1 cellular context compared by ENCODE assay signal in the genomic region with DNA sequence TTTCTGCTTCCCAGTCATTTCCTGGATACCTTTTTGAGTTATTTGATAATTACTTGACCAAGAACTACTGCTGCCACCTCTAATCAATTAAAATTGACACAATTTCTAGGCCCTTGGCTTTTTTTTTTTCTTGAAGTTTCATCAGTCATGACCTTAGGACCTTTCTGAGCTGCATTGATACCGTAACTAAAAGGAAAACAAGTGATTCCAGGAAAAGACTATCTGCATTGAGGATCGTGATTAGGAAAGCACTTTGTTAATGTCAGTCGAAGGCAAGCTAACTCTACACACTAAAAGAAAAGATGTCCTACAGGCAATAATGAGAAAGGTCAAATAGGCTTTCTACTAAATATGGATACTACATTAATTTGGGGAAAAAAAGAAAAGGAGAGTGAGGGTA.
TF ChIP-seq lines count a peak whose summit lies in the region.

No MANE protein-coding gene starts in this region.

TF ChIP-seq in K562, 482 proteins besides CTCF, POLR2A, EP300 and RAD21 (continued from another document and continues in another):
- TF ChIP-seq EZH2 (IDR thresholded peaks at IDR 0.05; ENCODE audit: borderline replicate concordance, low read depth, low read length) (no peak), NUFIP1 (IDR thresholded peaks at IDR 0.05; ENCODE audit: partially characterized antibody) (no peak), ZBTB33 (CRISPR knock-in tag; IDR thresholded peaks at IDR 0.05) (no peak), SNIP1 (IDR thresholded peaks at IDR 0.05; ENCODE audit: low read depth) (no peak), PRMT5 (CRISPR knock-in tag; IDR thresholded peaks at IDR 0.05) (no peak), MITF (IDR thresholded peaks at IDR 0.05) (no peak), EP400 (IDR thresholded peaks at IDR 0.05) (no peak), ZNF436 (CRISPR knock-in tag; IDR thresholded peaks at IDR 0.05) (no peak), TEAD4 (IDR thresholded peaks at IDR 0.05; ENCODE audit: low read length) (peak; percentile 44; the same call in 1 of the 2 replicates), TEAD4 (CRISPR knock-in tag; IDR thresholded peaks at IDR 0.05; ENCODE audit: borderline replicate concordance) (no peak), NR2C2 (CRISPR knock-in tag; IDR thresholded peaks at IDR 0.05) (no peak), NR2C2 (tag; IDR thresholded peaks at IDR 0.05) (peak; percentile 78), EWSR1 (IDR thresholded peaks at IDR 0.05; ENCODE audit: borderline replicate concordance, low read depth, partially characterized antibody) (no peak), BCL6 (CRISPR knock-in tag; IDR thresholded peaks at IDR 0.05) (no peak), TCF15 (CRISPR knock-in tag; IDR thresholded peaks at IDR 0.05) (no peak), GMEB1 (CRISPR knock-in tag; IDR thresholded peaks at IDR 0.05) (no peak), GTF2E2 (tag; IDR thresholded peaks at IDR 0.05) (no peak), PYGO2 (tag; IDR thresholded peaks at IDR 0.05) (0 out of 2 replicates have a peak, but pooled peaks have one; percentile 27), SMARCC2 (IDR thresholded peaks at IDR 0.05; ENCODE audit: low read depth) (0 out of 2 replicates have a peak, but pooled peaks have one; percentile 39), ATF1 (CRISPR knock-in tag; IDR thresholded peaks at IDR 0.05) (no peak), ATF1 (tag; IDR thresholded peaks at IDR 0.05) (no peak), MGA (IDR thresholded peaks at IDR 0.05) (0 out of 2 replicates have a peak, but pooled peaks have one; percentile 25), TAL1 (IDR thresholded peaks at IDR 0.05) (peak; percentile 23; the same call in 1 of the 2 replicates)
- TF ChIP-seq, protein P1, sequence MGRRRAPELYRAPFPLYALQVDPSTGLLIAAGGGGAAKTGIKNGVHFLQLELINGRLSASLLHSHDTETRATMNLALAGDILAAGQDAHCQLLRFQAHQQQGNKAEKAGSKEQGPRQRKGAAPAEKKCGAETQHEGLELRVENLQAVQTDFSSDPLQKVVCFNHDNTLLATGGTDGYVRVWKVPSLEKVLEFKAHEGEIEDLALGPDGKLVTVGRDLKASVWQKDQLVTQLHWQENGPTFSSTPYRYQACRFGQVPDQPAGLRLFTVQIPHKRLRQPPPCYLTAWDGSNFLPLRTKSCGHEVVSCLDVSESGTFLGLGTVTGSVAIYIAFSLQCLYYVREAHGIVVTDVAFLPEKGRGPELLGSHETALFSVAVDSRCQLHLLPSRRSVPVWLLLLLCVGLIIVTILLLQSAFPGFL (CRISPR knock-in tag; IDR thresholded peaks at IDR 0.05) = no peak
- TF ChIP-seq, protein P2, sequence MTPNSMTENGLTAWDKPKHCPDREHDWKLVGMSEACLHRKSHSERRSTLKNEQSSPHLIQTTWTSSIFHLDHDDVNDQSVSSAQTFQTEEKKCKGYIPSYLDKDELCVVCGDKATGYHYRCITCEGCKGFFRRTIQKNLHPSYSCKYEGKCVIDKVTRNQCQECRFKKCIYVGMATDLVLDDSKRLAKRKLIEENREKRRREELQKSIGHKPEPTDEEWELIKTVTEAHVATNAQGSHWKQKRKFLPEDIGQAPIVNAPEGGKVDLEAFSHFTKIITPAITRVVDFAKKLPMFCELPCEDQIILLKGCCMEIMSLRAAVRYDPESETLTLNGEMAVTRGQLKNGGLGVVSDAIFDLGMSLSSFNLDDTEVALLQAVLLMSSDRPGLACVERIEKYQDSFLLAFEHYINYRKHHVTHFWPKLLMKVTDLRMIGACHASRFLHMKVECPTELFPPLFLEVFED (CRISPR knock-in tag; conservative IDR thresholded peaks at IDR 0.05) = 0 out of 2 replicates have a peak, but pooled peaks have one; percentile 30
- TF ChIP-seq, protein P3, sequence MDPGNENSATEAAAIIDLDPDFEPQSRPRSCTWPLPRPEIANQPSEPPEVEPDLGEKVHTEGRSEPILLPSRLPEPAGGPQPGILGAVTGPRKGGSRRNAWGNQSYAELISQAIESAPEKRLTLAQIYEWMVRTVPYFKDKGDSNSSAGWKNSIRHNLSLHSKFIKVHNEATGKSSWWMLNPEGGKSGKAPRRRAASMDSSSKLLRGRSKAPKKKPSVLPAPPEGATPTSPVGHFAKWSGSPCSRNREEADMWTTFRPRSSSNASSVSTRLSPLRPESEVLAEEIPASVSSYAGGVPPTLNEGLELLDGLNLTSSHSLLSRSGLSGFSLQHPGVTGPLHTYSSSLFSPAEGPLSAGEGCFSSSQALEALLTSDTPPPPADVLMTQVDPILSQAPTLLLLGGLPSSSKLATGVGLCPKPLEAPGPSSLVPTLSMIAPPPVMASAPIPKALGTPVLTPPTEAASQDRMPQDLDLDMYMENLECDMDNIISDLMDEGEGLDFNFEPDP (CRISPR knock-in tag; IDR thresholded peaks at IDR 0.05) = no peak
